In the genomic region with DNA sequence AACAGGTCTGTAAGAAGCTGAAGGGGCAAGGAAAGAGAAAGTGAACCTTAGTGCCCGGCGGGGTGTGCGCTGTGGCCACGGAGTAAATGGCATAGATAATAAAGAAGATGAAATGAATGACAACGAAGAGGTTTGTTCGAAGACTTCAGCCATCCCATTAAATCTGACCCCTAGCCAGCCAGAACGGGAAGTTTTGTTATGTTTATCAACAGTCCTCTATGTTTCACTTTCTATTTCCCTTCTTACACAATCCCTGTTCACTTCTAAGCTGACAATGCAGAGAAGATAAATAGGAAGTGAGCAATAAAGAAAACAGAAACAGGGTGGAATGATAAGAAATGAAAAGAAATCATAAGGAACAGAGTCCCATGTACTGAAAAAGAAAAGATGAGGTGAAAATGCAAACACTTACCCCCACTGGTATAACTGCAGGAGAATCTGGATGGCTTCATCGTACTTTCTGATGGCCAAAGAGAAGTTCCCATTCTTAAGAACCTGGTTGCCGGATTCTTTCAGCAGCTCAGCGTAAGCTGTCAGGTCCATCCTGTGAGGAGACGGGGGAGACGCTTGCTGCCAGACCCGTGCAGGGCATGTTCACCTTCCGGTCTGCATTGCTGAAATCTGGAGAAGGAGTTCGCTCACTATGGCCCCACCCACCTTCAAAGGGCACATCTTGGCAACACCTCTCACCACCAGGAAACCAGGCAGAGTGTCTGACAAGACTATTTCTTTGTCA, we compare ENCODE assay signal across 2 cellular contexts.
A peak's percentile ranks its signal among the peaks of the same experiment; 100 is the strongest.
TF ChIP-seq lines count a peak whose summit lies in the region.

No MANE protein-coding gene starts in this region.

TF ChIP-seq in IMR-90, 13 proteins besides CTCF, POLR2A, EP300 and RAD21:
- TF ChIP-seq, protein P1, sequence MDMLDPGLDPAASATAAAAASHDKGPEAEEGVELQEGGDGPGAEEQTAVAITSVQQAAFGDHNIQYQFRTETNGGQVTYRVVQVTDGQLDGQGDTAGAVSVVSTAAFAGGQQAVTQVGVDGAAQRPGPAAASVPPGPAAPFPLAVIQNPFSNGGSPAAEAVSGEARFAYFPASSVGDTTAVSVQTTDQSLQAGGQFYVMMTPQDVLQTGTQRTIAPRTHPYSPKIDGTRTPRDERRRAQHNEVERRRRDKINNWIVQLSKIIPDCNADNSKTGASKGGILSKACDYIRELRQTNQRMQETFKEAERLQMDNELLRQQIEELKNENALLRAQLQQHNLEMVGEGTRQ (IDR thresholded peaks at IDR 0.05; ENCODE audit: low read depth, low read length) = no peak
- TF ChIP-seq CEBPB (IDR thresholded peaks at IDR 0.05; ENCODE audit: low read depth, low read length) (peak; percentile 96), SMC3 (IDR thresholded peaks at IDR 0.05; ENCODE audit: low read depth, low read length) (no peak), MAFK (IDR thresholded peaks at IDR 0.05; ENCODE audit: low read depth, low read length) (peak; percentile 37), BHLHE40 (IDR thresholded peaks at IDR 0.05; ENCODE audit: low read depth, low read length) (peak; percentile 77), RCOR1 (IDR thresholded peaks at IDR 0.05; ENCODE audit: insufficient replicate concordance, low read length) (no peak), FOS (IDR thresholded peaks at IDR 0.05; ENCODE audit: low read depth, low read length) (peak; percentile 69; the same call in 1 of the 2 replicates)

TF ChIP-seq in liver, 16 proteins besides CTCF, POLR2A, EP300 and RAD21:
- TF ChIP-seq, protein P2, sequence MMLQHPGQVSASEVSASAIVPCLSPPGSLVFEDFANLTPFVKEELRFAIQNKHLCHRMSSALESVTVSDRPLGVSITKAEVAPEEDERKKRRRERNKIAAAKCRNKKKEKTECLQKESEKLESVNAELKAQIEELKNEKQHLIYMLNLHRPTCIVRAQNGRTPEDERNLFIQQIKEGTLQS (IDR thresholded peaks at IDR 0.05) = peak; percentile 22
- TF ChIP-seq, protein P3, sequence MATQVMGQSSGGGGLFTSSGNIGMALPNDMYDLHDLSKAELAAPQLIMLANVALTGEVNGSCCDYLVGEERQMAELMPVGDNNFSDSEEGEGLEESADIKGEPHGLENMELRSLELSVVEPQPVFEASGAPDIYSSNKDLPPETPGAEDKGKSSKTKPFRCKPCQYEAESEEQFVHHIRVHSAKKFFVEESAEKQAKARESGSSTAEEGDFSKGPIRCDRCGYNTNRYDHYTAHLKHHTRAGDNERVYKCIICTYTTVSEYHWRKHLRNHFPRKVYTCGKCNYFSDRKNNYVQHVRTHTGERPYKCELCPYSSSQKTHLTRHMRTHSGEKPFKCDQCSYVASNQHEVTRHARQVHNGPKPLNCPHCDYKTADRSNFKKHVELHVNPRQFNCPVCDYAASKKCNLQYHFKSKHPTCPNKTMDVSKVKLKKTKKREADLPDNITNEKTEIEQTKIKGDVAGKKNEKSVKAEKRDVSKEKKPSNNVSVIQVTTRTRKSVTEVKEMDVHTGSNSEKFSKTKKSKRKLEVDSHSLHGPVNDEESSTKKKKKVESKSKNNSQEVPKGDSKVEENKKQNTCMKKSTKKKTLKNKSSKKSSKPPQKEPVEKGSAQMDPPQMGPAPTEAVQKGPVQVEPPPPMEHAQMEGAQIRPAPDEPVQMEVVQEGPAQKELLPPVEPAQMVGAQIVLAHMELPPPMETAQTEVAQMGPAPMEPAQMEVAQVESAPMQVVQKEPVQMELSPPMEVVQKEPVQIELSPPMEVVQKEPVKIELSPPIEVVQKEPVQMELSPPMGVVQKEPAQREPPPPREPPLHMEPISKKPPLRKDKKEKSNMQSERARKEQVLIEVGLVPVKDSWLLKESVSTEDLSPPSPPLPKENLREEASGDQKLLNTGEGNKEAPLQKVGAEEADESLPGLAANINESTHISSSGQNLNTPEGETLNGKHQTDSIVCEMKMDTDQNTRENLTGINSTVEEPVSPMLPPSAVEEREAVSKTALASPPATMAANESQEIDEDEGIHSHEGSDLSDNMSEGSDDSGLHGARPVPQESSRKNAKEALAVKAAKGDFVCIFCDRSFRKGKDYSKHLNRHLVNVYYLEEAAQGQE (IDR thresholded peaks at IDR 0.05) = peak; percentile 7
- TF ChIP-seq, protein P4, sequence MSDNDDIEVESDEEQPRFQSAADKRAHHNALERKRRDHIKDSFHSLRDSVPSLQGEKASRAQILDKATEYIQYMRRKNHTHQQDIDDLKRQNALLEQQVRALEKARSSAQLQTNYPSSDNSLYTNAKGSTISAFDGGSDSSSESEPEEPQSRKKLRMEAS (IDR thresholded peaks at IDR 0.05) = peak; percentile 86
- TF ChIP-seq HNF4G (IDR thresholded peaks at IDR 0.05) (no peak), HNF4A (conservative IDR thresholded peaks at IDR 0.05) (peak in 1 of 2 donors; percentile 6), TAF1 (conservative IDR thresholded peaks at IDR 0.05) (no peak), SP1 (IDR thresholded peaks at IDR 0.05) (no peak), FOXA1 (IDR thresholded peaks at IDR 0.05) (no peak), YY1 (IDR thresholded peaks at IDR 0.05) (peak; percentile 43), NR2F2 (IDR thresholded peaks at IDR 0.05) (no peak), EGR1 (IDR thresholded peaks at IDR 0.05; ENCODE audit: low read depth in 2 of 2) (peak in 1 of 2 donors; percentile 27), FOXA2 (IDR thresholded peaks at IDR 0.05) (no peak), GABPA (IDR thresholded peaks at IDR 0.05 in 1 of 2, conservative IDR thresholded peaks at IDR 0.05 in 1 of 2) (peak in 1 of 2 donors; percentile 27), JUND (IDR thresholded peaks at IDR 0.05) (peak in 1 of 2 donors; percentile 34), RXRA (IDR thresholded peaks at IDR 0.05) (peak in 1 of 2 donors; percentile 27)
- TF ChIP-seq, protein P5, sequence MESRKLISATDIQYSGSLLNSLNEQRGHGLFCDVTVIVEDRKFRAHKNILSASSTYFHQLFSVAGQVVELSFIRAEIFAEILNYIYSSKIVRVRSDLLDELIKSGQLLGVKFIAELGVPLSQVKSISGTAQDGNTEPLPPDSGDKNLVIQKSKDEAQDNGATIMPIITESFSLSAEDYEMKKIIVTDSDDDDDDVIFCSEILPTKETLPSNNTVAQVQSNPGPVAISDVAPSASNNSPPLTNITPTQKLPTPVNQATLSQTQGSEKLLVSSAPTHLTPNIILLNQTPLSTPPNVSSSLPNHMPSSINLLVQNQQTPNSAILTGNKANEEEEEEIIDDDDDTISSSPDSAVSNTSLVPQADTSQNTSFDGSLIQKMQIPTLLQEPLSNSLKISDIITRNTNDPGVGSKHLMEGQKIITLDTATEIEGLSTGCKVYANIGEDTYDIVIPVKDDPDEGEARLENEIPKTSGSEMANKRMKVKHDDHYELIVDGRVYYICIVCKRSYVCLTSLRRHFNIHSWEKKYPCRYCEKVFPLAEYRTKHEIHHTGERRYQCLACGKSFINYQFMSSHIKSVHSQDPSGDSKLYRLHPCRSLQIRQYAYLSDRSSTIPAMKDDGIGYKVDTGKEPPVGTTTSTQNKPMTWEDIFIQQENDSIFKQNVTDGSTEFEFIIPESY (IDR thresholded peaks at IDR 0.05) = no peak
